Comparison of ENCODE assay signal across 15 cellular contexts in the genomic region with DNA sequence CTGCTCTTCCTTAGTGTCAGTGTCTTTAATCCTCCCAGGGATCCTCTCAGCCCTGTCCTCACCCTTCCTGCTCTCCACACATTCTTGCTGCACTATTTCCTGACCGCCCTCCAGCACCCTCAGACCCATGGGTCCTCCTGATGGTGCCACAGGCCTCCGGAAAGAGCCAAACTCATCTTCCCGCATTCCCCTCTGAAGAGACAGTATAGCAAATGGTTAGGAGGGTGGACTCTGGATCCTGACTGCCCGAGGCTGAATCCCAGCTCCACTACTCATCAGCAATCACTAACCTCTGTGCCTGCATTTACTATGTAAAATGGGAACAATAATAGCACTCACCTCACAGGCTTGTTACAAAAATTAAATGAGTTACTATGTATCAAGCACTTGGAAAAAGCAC. TPM values are rescaled to one million over a fixed set of nuclear protein-coding genes. Genes with fewer than 3 reads are reported as not detected.
"Had no signal": no experiment of that assay in that cellular context is flagged by ENCODE, and none has a peak within 500 bp of the region (broad histone marks: within the 10 kb centered on the region; RNA-seq: fewer than 3 reads in every experiment).

No MANE protein-coding gene starts in this region.

- H3K36me3 ChIP-seq: adrenal gland, pancreas, uterus had no signal

- DNase-seq: activated CD4-positive, alpha-beta T cell treated with anti-CD3 and anti-CD28 coated beads for 4 hours; activated T-cell treated with anti-CD3 and anti-CD28 coated beads, Interleukin-2, amount 50 U/mL, for 4 hours; adrenal gland; central memory CD4-positive, alpha-beta T cell; cortex of kidney; effector memory CD4-positive, alpha-beta T cell; pancreas; stimulated activated CD4-positive, alpha-beta T cell treated with anti-CD3 and anti-CD28 coated beads, Interleukin-15, amount 100 ng/mL, for 24 hours; stimulated activated CD4-positive, alpha-beta T cell treated with anti-CD3 and anti-CD28 coated beads, Interleukin-4, amount 100 ng/mL, for 24 hours; stomach; uterus had no signal

- H3K4me3 ChIP-seq: adrenal gland, gastroesophageal sphincter, pancreas, stomach, uterus had no signal

- H3K4me3 Mint-ChIP-seq: activated T-cell treated with anti-CD3 and anti-CD28 coated beads, Interleukin-2, amount 50 U/mL, for 4 hours; neural crest cell had no signal

- H3K4me1 ChIP-seq: adrenal gland, gastroesophageal sphincter, pancreas, stomach, uterus had no signal

- H3K9me3 ChIP-seq: adrenal gland, gastroesophageal sphincter, pancreas, stomach, uterus had no signal

- ATAC-seq: activated T-cell treated with anti-CD3 and anti-CD28 coated beads, Interleukin-2, amount 50 U/mL, for 4 hours; gastroesophageal sphincter; pancreas had no signal

- H3K27ac ChIP-seq: adrenal gland, gastroesophageal sphincter, pancreas, stomach, uterus had no signal

- H3K9me3 Mint-ChIP-seq: activated T-cell treated with anti-CD3 and anti-CD28 coated beads, Interleukin-2, amount 50 U/mL, for 4 hours; neural crest cell had no signal

- FAIRE-seq: keratinocyte, pancreas had no signal

- H3K27me3 ChIP-seq: gastroesophageal sphincter, pancreas, stomach, uterus had no signal

RNA-seq across cellular contexts. Expression of gene GLOD5, which starts 58.8 kb away (rescaled TPM):
- total RNA-seq: activated T-cell treated with anti-CD3 and anti-CD28 coated beads, Interleukin-2, amount 50 U/mL, for 4 hours; adrenal gland; gastroesophageal sphincter; neural crest cell; stomach; T-helper 1 cell treated with Interleukin-12 subunit alpha and Interleukin-12 subunit beta and Interleukin-4 antibody, amounts not matched to agents 30 ng/mL and 1 ng/mL, for 36 hours; uterus had no signal
- polyA plus RNA-seq: adrenal gland, keratinocyte had no signal
